8 cellular contexts compared by ENCODE assay signal in the genomic region with DNA sequence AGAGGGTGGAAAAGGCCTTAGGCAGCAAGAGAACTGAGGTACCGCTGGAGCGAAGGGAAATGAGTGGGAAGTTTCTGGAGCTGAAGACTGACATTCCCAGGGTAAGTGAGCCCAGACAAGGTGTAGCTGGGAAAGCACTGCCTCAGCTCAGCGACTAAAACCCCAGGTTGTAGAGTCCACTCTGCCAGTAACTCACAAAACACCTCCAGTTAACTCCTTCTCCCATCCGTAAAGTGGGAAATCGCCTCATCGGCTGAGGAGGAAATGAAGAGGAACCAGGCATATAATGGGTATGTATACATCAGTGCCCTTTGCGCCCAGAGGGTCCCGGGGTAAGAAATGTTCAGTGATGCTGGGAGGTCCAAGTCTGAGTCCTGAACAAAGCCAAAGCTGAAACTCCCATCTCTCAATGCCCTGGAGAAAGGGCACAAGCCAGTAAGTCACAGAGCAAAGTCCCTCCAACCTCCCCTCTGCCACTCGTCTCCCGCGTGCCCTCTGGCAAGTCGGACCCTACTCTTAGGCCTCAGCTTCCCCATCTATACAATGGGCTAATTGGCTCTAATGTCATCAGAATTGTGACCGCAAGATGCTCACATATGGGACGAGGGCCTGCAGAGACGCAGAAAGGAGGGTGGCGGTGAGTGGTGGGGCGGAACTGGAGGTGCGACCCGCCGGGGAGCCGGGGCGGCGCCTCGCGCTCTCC. TPM values are rescaled to one million over a fixed set of nuclear protein-coding genes. Genes with fewer than 3 reads are reported as not detected.
DNase-seq lines count a peak whose midpoint lies in the region; ATAC-seq and TF ChIP-seq lines count a peak whose summit lies in the region.

No MANE protein-coding gene starts in this region.

- no peak for TF ChIP-seq CTCF in choroid plexus epithelial cell (conservative IDR thresholded peaks at IDR 0.05; ENCODE audit: low read depth, low read length)
- TF ChIP-seq CTCF in GM10248 (IDR thresholded peaks at IDR 0.05; ENCODE audit: control extremely low read depth, extremely low read depth, low read depth, missing control alignments): no peak

- no peak for ATAC-seq in HG02763 (IDR thresholded peaks at IDR 0.05; ENCODE audit: unreplicated experiment)

- POLR2A ChIA-PET in GM10248 (lab: Yijun Ruan, JAX): no interaction called here

- CTCF ChIA-PET in GM10248 (lab: Yijun Ruan, JAX): interaction anchor here (0.8 to 4.7 kb wide), 4 partner anchors 10 to 206 kb away, joined by 3 to 27 read pairs (median 10); no protein-coding TSS in a partner anchor

- H3K4me1 ChIP-seq in muscle layer of duodenum (ENCODE audit: control insufficient read depth in 1 of 2, insufficient read depth in 2 of 2, low read length in 2 of 2): peaks cover 14 to 26% of the 10 kb centered on the region in 2 donors

- in situ Hi-C loops in G401 (cut with HindIII; ENCODE audit: low sequenced_read_pairs): no loop called here

- H3K27ac ChIP-seq in muscle layer of duodenum (ENCODE audit: low read length): peak overlapping the region; percentile 85

- H3K9me3 ChIP-seq in MG63 (peaks cover 16% of the 10 kb centered on the region), muscle layer of duodenum (ENCODE audit: control insufficient read depth in 1 of 2, low read length in 2 of 2) (no peaks in the 10 kb centered on the region)

- H3K36me3 ChIP-seq in MG63 (peaks cover 23% of the 10 kb centered on the region), muscle layer of duodenum (ENCODE audit: control insufficient read depth in 1 of 2, insufficient read depth in 2 of 2, low read length in 2 of 2) (peaks cover 0 to 5% of the 10 kb centered on the region in 2 donors)

- H3K27me3 ChIP-seq in MG63 (no peaks in the 10 kb centered on the region), muscle layer of duodenum (ENCODE audit: low read depth, low read length) (no peaks in the 10 kb centered on the region)

- DNase-seq in G401 (ENCODE audit: low spot score): peak; percentile 61
- no peak for DNase-seq in MG63
- peak; percentile 11 for DNase-seq in choroid plexus epithelial cell (ENCODE audit: low read depth)
- DNase-seq in hypothalamus (lab: John Stamatoyannopoulos, UW): no peak
- no peak for DNase-seq in NCI-H1048 (lab: John Stamatoyannopoulos, UW)
- no peak for DNase-seq in GM10248 (ENCODE audit: extremely low spot score)

- peak overlapping the region; percentile 62 for H3K4me3 ChIP-seq in MG63
- peak overlapping the region; percentile 60 for H3K4me3 ChIP-seq in choroid plexus epithelial cell (ENCODE audit: low read depth, low read length)
- peak overlapping the region; percentile 71 to 90 for H3K4me3 ChIP-seq in muscle layer of duodenum (ENCODE audit: low read depth in 1 of 2, low read length in 2 of 2)

RNA-seq across cellular contexts. Expression of gene VPS37C, which starts 0.6 kb away (rescaled TPM):
- total RNA-seq in G401 (2014; rRNA removed; shearing (Covaris generic)): 15.5 and 16.6 TPM in 2 replicates
- 11.3 and 22.9 TPM in 2 replicates for total RNA-seq in MG63 (2014; rRNA removed; shearing (Covaris generic); ENCODE audit: low replicate concordance)

RNA-seq across cellular contexts. Expression of gene PGA3, which starts 42.7 kb away (rescaled TPM):
- total RNA-seq in G401 (2014; rRNA removed; shearing (Covaris generic)): not detected in 2 replicates
- total RNA-seq in MG63 (2014; rRNA removed; shearing (Covaris generic); ENCODE audit: low replicate concordance): not detected in 2 replicates

RNA-seq across cellular contexts. Expression of gene CD5, which starts 58.3 kb away (rescaled TPM):
- 0.06 TPM in 1 of 2 replicates, not detected in the other for total RNA-seq in G401 (2014; rRNA removed; shearing (Covaris generic))
- total RNA-seq in MG63 (2014; rRNA removed; shearing (Covaris generic); ENCODE audit: low replicate concordance): not detected in 2 replicates

Comparison
In these comparisons a context has a peak if more than half of its experiments do, and no peak if none do; other contexts are left out.
1. DNase-seq: peak in G401 (single experiment) and choroid plexus epithelial cell (single experiment); none in MG63 (single experiment), hypothalamus (0 of 51), NCI-H1048 (single experiment) and GM10248 (single experiment).
2. Peak in every context shown above with its lines, with median percentiles within 50 percentile points of each other: H3K4me3 ChIP-seq.